In genomic region chr16:64362193-64362592, GRCh38 we compare ENCODE assay signal across 21 cellular contexts.
A peak's percentile ranks its signal among the peaks of the same experiment; 100 is the strongest.
DNase-seq lines count a peak whose midpoint lies in the region; ATAC-seq, FAIRE-seq and TF ChIP-seq lines count a peak whose summit lies in the region.
"Had no signal": no experiment of that assay in that cellular context is flagged by ENCODE, and none has a peak within 500 bp of the region (broad histone marks: within the 10 kb centered on the region; RNA-seq: fewer than 3 reads in every experiment).

No MANE protein-coding gene starts in this region.

- no peak overlapping the region for H3K4me3 ChIP-seq in RWPE2 (ENCODE audit: severe bottlenecking)
- H3K4me3 ChIP-seq in fibroblast of mammary gland (ENCODE audit: control insufficient read depth, low read depth, low read length): no peak overlapping the region
- no peak overlapping the region for H3K4me3 ChIP-seq in skeletal muscle cell (ENCODE audit: low read depth, low read length)
- no peak overlapping the region for H3K4me3 ChIP-seq in SJCRH30
- H3K4me3 ChIP-seq: BLaER1 treated with 17β-estradiol and CSF1 and Interleukin-3, amounts not matched to agents 10 nM and 100 nM; heart left ventricle; transverse colon had no signal

- TF ChIP-seq CTCF in RWPE2 (IDR thresholded peaks at IDR 0.05; ENCODE audit: poor library complexity, severe bottlenecking) (no peak), fibroblast of mammary gland (conservative IDR thresholded peaks at IDR 0.05; ENCODE audit: control insufficient read depth, insufficient read depth, low read depth, low read length) (no peak), RWPE1 (conservative IDR thresholded peaks at IDR 0.05; ENCODE audit: low read depth) (no peak)

- H3K4me1 Mint-ChIP-seq in activated naive CD4-positive, alpha-beta T cell treated with anti-CD3 and anti-CD28 coated beads, Interleukin-2, amount 10 ng/mL, durations not matched to agents 7 days and 5 days: no peaks in the 10 kb centered on the region
- H3K4me1 Mint-ChIP-seq: immature natural killer cell, memory B cell, natural killer cell, T-helper 17 cell had no signal

- FAIRE-seq in H54 (lab: Jason Lieb, UNC): no peak

- H3K27me3 Mint-ChIP-seq in activated naive CD4-positive, alpha-beta T cell treated with anti-CD3 and anti-CD28 coated beads, Interleukin-2, amount 10 ng/mL, durations not matched to agents 7 days and 5 days: no peaks in the 10 kb centered on the region
- H3K27me3 Mint-ChIP-seq: memory B cell, T-helper 17 cell had no signal

- ATAC-seq in RWPE2 (ENCODE audit: low read depth): peak; percentile 49; the same call in 2 of the 3 replicates
- ATAC-seq: heart left ventricle, natural killer cell, T-helper 17 cell had no signal

- TF ChIP-seq POLR2A in H54 (IDR thresholded peaks at IDR 0.05; ENCODE audit: low read depth, low read length): no peak

- POLR2A ChIA-PET in HEK293T (lab: Yijun Ruan, JAX) (no interaction called here), RWPE1 (lab: Yijun Ruan, JAX; ENCODE audit: low non-redundant PET) (no interaction called here)

- no peak overlapping the region for H3K27ac Mint-ChIP-seq in activated naive CD4-positive, alpha-beta T cell treated with anti-CD3 and anti-CD28 coated beads, Interleukin-2, amount 10 ng/mL, durations not matched to agents 7 days and 5 days
- H3K27ac Mint-ChIP-seq: immature natural killer cell, memory B cell, natural killer cell, T-helper 17 cell had no signal

- H3K4me3 Mint-ChIP-seq in activated naive CD4-positive, alpha-beta T cell treated with anti-CD3 and anti-CD28 coated beads, Interleukin-2, amount 10 ng/mL, durations not matched to agents 7 days and 5 days: no peak overlapping the region
- H3K4me3 Mint-ChIP-seq: immature natural killer cell, memory B cell, natural killer cell, T-helper 17 cell had no signal

- CTCF ChIA-PET in activated naive CD4-positive, alpha-beta T cell treated with anti-CD3 and anti-CD28 coated beads, Interleukin-2, amount 10 ng/mL, durations not matched to agents 7 days and 5 days (lab: Charles Lee): no interaction called here
- CTCF ChIA-PET in HEK293T (lab: Yijun Ruan, JAX): no interaction called here
- CTCF ChIA-PET in RWPE1 (lab: Yijun Ruan, JAX): no interaction called here

- peaks cover 4% of the 10 kb centered on the region for H3K4me1 ChIP-seq in RWPE2 (ENCODE audit: insufficient read depth, poor library complexity, severe bottlenecking)
- H3K4me1 ChIP-seq in SJCRH30: no peaks in the 10 kb centered on the region; the same call in 1 of the 2 replicates
- H3K4me1 ChIP-seq: heart left ventricle, transverse colon had no signal

- H3K36me3 ChIP-seq in RWPE2 (ENCODE audit: low read depth) (no peaks in the 10 kb centered on the region), SJCRH30 (no peaks in the 10 kb centered on the region)
- H3K36me3 ChIP-seq: BLaER1 treated with 17β-estradiol and CSF1 and Interleukin-3, amounts not matched to agents 10 nM and 100 nM; heart left ventricle; transverse colon had no signal

- peak; percentile 5 for DNase-seq in H54 (ENCODE audit: insufficient read length, low spot score)
- DNase-seq in RWPE2 (ENCODE audit: low spot score): no peak
- DNase-seq in fibroblast of mammary gland (ENCODE audit: low read depth): peak; percentile 67
- peak; percentile 18 for DNase-seq in skeletal muscle cell (ENCODE audit: low read depth)
- no peak for DNase-seq in SJCRH30
- no peak for DNase-seq in activated naive CD4-positive, alpha-beta T cell treated with anti-CD3 and anti-CD28 coated beads, Interleukin-2, amount 10 ng/mL, durations not matched to agents 7 days and 5 days
- DNase-seq in HEK293T (ENCODE audit: extremely low spot score): no peak
- no peak for DNase-seq in RWPE1 (ENCODE audit: low spot score)
- DNase-seq: cerebellar nuclear complex; DMS 273 treated with DMSO at 0.1 percent for 48 hours; H7; heart left ventricle; immature natural killer cell; natural killer cell; NCI-H146; NCI-H2227 treated with DMSO at 0.1 percent for 48 hours; stimulated activated naive CD4-positive, alpha-beta T cell; T-helper 17 cell; transverse colon had no signal

- no peaks in the 10 kb centered on the region for H3K36me3 Mint-ChIP-seq in activated naive CD4-positive, alpha-beta T cell treated with anti-CD3 and anti-CD28 coated beads, Interleukin-2, amount 10 ng/mL, durations not matched to agents 7 days and 5 days
- H3K36me3 Mint-ChIP-seq: memory B cell, natural killer cell had no signal

- H3K27ac ChIP-seq in RWPE2 (ENCODE audit: poor library complexity, severe bottlenecking) (no peak overlapping the region), SJCRH30 (no peak overlapping the region), RWPE1 (no peak overlapping the region)
- H3K27ac ChIP-seq: BLaER1 treated with 17β-estradiol and CSF1 and Interleukin-3, amounts not matched to agents 10 nM and 100 nM; heart left ventricle; transverse colon had no signal

- H3K27me3 ChIP-seq in RWPE2 (ENCODE audit: insufficient read depth, poor library complexity, severe bottlenecking): no peaks in the 10 kb centered on the region
- H3K27me3 ChIP-seq in SJCRH30: no peaks in the 10 kb centered on the region
- H3K27me3 ChIP-seq: BLaER1 treated with 17β-estradiol and CSF1 and Interleukin-3, amounts not matched to agents 10 nM and 100 nM; heart left ventricle; transverse colon had no signal

- H3K9me3 ChIP-seq in RWPE2 (ENCODE audit: severe bottlenecking) (no peaks in the 10 kb centered on the region), SJCRH30 (replicated peaks) (no peaks in the 10 kb centered on the region)
- H3K9me3 ChIP-seq: BLaER1 treated with 17β-estradiol and CSF1 and Interleukin-3, amounts not matched to agents 10 nM and 100 nM; heart left ventricle; transverse colon had no signal

- H3K9me3 Mint-ChIP-seq in activated naive CD4-positive, alpha-beta T cell treated with anti-CD3 and anti-CD28 coated beads, Interleukin-2, amount 10 ng/mL, durations not matched to agents 7 days and 5 days: peaks cover 10% of the 10 kb centered on the region

TF ChIP-seq in HEK293T, 16 proteins besides CTCF, POLR2A, EP300 and RAD21:
- TF ChIP-seq ZNF384 (IDR thresholded peaks at IDR 0.05) (no peak), FOXA1 (IDR thresholded peaks at IDR 0.05) (no peak), L3MBTL2 (conservative IDR thresholded peaks at IDR 0.05) (no peak), TARDBP (IDR thresholded peaks at IDR 0.05) (no peak), CTBP1 (IDR thresholded peaks at IDR 0.05; ENCODE audit: borderline replicate concordance) (no peak), NFRKB (IDR thresholded peaks at IDR 0.05) (no peak), ARNT (IDR thresholded peaks at IDR 0.05) (no peak), LEF1 (IDR thresholded peaks at IDR 0.05; ENCODE audit: borderline replicate concordance) (no peak), ELF4 (IDR thresholded peaks at IDR 0.05) (no peak), FOXM1 (IDR thresholded peaks at IDR 0.05; ENCODE audit: borderline replicate concordance) (no peak), HDGF (IDR thresholded peaks at IDR 0.05; ENCODE audit: borderline replicate concordance) (no peak), SUZ12 (IDR thresholded peaks at IDR 0.05) (no peak), BHLHE40 (IDR thresholded peaks at IDR 0.05; ENCODE audit: borderline replicate concordance) (no peak), SP1 (IDR thresholded peaks at IDR 0.05) (no peak), FOXK2 (IDR thresholded peaks at IDR 0.05) (no peak)
- TF ChIP-seq, protein P1, sequence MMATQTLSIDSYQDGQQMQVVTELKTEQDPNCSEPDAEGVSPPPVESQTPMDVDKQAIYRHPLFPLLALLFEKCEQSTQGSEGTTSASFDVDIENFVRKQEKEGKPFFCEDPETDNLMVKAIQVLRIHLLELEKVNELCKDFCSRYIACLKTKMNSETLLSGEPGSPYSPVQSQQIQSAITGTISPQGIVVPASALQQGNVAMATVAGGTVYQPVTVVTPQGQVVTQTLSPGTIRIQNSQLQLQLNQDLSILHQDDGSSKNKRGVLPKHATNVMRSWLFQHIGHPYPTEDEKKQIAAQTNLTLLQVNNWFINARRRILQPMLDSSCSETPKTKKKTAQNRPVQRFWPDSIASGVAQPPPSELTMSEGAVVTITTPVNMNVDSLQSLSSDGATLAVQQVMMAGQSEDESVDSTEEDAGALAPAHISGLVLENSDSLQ (IDR thresholded peaks at IDR 0.05): no peak

Comparison
In these comparisons a context has a peak if more than half of its experiments do, and no peak if none do; other contexts are left out.
1. DNase-seq: peak in H54 (single experiment), fibroblast of mammary gland (single experiment) and skeletal muscle cell (single experiment); none in RWPE2 (single experiment), SJCRH30 (0 of 2), activated naive CD4-positive, alpha-beta T cell treated with anti-CD3 and anti-CD28 coated beads, Interleukin-2, amount 10 ng/mL, durations not matched to agents 7 days and 5 days (single experiment), HEK293T (single experiment) and RWPE1 (single experiment).